ENCODE assay signal across 1 cellular context in the genomic region with DNA sequence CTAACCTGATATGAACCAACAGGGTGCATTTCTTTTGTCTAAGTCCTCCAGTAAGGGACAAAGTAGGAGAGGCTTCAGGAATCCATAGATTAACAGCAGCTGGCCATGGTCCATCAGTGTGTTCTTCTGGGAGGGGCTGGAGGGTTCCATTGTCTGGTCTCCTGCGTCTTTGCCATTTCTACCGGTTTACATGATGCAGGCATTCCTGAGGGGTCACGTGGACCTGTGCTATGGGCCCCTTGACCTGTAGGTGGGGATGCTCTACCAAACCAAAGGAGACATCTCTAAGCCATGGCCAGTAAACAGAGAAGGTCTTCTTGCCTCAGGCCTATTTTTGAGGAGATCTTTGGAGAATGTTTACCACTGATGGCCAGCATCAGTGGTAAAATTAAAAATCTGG.
TF ChIP-seq lines count a peak whose summit lies in the region.

No MANE protein-coding gene starts in this region.

TF ChIP-seq in HCT116, 20 proteins besides CTCF, POLR2A, EP300 and RAD21 (continued from another document):
- TF ChIP-seq, protein P1, sequence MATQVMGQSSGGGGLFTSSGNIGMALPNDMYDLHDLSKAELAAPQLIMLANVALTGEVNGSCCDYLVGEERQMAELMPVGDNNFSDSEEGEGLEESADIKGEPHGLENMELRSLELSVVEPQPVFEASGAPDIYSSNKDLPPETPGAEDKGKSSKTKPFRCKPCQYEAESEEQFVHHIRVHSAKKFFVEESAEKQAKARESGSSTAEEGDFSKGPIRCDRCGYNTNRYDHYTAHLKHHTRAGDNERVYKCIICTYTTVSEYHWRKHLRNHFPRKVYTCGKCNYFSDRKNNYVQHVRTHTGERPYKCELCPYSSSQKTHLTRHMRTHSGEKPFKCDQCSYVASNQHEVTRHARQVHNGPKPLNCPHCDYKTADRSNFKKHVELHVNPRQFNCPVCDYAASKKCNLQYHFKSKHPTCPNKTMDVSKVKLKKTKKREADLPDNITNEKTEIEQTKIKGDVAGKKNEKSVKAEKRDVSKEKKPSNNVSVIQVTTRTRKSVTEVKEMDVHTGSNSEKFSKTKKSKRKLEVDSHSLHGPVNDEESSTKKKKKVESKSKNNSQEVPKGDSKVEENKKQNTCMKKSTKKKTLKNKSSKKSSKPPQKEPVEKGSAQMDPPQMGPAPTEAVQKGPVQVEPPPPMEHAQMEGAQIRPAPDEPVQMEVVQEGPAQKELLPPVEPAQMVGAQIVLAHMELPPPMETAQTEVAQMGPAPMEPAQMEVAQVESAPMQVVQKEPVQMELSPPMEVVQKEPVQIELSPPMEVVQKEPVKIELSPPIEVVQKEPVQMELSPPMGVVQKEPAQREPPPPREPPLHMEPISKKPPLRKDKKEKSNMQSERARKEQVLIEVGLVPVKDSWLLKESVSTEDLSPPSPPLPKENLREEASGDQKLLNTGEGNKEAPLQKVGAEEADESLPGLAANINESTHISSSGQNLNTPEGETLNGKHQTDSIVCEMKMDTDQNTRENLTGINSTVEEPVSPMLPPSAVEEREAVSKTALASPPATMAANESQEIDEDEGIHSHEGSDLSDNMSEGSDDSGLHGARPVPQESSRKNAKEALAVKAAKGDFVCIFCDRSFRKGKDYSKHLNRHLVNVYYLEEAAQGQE (IDR thresholded peaks at IDR 0.05; ENCODE audit: low read depth) = no peak
- TF ChIP-seq JUND (IDR thresholded peaks at IDR 0.05) = no peak
- TF ChIP-seq EZH2 (IDR thresholded peaks at IDR 0.05) = no peak
TF ChIP-seq in HCT116: peak in this region for 0.
